11 cellular contexts compared by ENCODE assay signal in the genomic region with DNA sequence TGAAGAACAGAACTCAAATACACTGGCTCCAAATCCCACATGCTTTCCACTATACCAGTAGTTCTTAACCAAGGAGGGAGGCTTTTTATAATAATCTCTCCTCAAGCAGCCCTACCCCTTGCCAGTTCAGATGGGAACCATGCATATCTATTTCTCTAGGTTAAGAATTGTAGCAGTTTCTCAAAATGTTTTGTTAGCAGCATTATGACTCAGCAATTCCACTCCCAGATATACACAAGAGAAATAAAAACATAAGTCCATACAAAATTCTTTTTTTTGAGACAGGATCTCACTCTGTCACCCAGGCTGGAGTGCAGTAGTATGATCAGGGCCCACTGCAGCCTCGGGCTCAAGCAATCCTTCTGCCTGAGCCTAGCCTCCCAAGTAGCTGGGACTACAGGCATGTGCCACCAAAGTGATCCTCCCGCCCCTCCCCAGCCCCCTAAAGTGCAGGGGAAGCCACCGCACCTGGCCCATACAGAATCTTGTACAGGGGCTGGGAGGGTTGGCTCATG. TPM values are rescaled to one million over a fixed set of nuclear protein-coding genes. Genes with fewer than 3 reads are reported as not detected.
DNase-seq lines count a peak whose midpoint lies in the region; ATAC-seq and TF ChIP-seq lines count a peak whose summit lies in the region.
"Had no signal": no experiment of that assay in that cellular context is flagged by ENCODE, and none has a peak within 500 bp of the region (broad histone marks: within the 10 kb centered on the region; RNA-seq: fewer than 3 reads in every experiment).

No MANE protein-coding gene starts in this region.

- ATAC-seq in HCT116, result no peak
- no peak for ATAC-seq in GM21576 (IDR thresholded peaks at IDR 0.05; ENCODE audit: unreplicated experiment)

- H3K4me1 ChIP-seq in A673 (ENCODE audit: insufficient read depth, low read length, poor library complexity, severe bottlenecking), result peaks cover 24% of the 10 kb centered on the region
- peaks cover 15 to 48% of the 10 kb centered on the region in 2 experiments for H3K4me1 ChIP-seq in HCT116 (ENCODE audit: control insufficient read depth in 1 of 2, insufficient read depth in 2 of 2, low read length in 2 of 2)
- peaks cover 8% of the 10 kb centered on the region for H3K4me1 ChIP-seq in mesenchymal stem cell (ENCODE audit: control insufficient read depth, insufficient read depth, low read depth, low read length)
- no peaks in the 10 kb centered on the region for H3K4me1 ChIP-seq in hepatocyte (ENCODE audit: insufficient read depth)

- CTCF ChIA-PET in A673 (lab: Charles Lee) (no interaction called here), HCT116 (lab: Charles Lee) (interaction anchor here (1.5 kb wide), 1 partner anchor 18 kb away, joined by 3 read pairs; the partner anchor contains the start of gene YWHAG)

- H3K4me3 ChIP-seq in A673 (ENCODE audit: low read depth, low read length, poor library complexity, severe bottlenecking) (no peak overlapping the region), HCT116 (replicated peaks in 1 of 2; ENCODE audit: low read depth in 1 of 2, low read length in 2 of 2) (no peak overlapping the region), astrocyte of the spinal cord (ENCODE audit: low read depth, low read length) (no peak overlapping the region), mesenchymal stem cell (ENCODE audit: insufficient read depth in 1 of 2, low read depth in 1 of 2, low read length in 2 of 2) (no peak overlapping the region), hepatocyte (no peak overlapping the region)
- H3K4me3 ChIP-seq: Peyer's patch had no signal

- H3K27ac ChIP-seq in A673 (ENCODE audit: low read depth, low read length, poor library complexity, severe bottlenecking), result peak overlapping the region; percentile 59
- H3K27ac ChIP-seq in HCT116 (ENCODE audit: low read depth, low read length), result peak overlapping the region; percentile 25; the same call in 1 of the 2 replicates
- peak overlapping the region; percentile 58 for H3K27ac ChIP-seq in mesenchymal stem cell (ENCODE audit: low read length, poor library complexity, severe bottlenecking)
- H3K27ac ChIP-seq in hepatocyte, result no peak overlapping the region
- H3K27ac ChIP-seq: Peyer's patch had no signal

- WGBS in mesenchymal stem cell, result 98% methylated on average over 3 of the region's 3 CpGs
- 100% methylated on average over 2 of the region's 3 CpGs for WGBS in hepatocyte (ENCODE audit: low lambda C conversion rate, missing lambda C conversion rate)

- H3K9ac ChIP-seq in HCT116 (ENCODE audit: low read length) (no peak overlapping the region), mesenchymal stem cell (ENCODE audit: low read length) (peak overlapping the region; percentile 71)

- no peaks in the 10 kb centered on the region for H3K79me1 ChIP-seq in mesenchymal stem cell (replicated peaks; ENCODE audit: low read length, poor library complexity, severe bottlenecking)

- peak overlapping the region; percentile 93 for H2BK15ac ChIP-seq in mesenchymal stem cell (ENCODE audit: low read depth, poor library complexity, severe bottlenecking)

- no peaks in the 10 kb centered on the region for H3K9me3 ChIP-seq in A673 (ENCODE audit: low read depth, low read length, poor library complexity, severe bottlenecking)
- H3K9me3 ChIP-seq in HCT116 (ENCODE audit: control insufficient read depth in 1 of 2, insufficient read depth in 1 of 2, low read depth in 1 of 2, low read length in 2 of 2), result no peaks in the 10 kb centered on the region
- H3K9me3 ChIP-seq in mesenchymal stem cell (ENCODE audit: control insufficient read depth, low read length), result no peaks in the 10 kb centered on the region
- no peaks in the 10 kb centered on the region for H3K9me3 ChIP-seq in hepatocyte (ENCODE audit: low read depth)
- H3K9me3 ChIP-seq: Peyer's patch had no signal

- H3K4me2 ChIP-seq in HCT116 (ENCODE audit: low read length), result no peak overlapping the region
- H3K4me2 ChIP-seq in mesenchymal stem cell (ENCODE audit: low read length, poor library complexity, severe bottlenecking), result no peak overlapping the region
- no peak overlapping the region for H3K4me2 ChIP-seq in hepatocyte

- H2BK5ac ChIP-seq in mesenchymal stem cell (ENCODE audit: low read depth, low read length, poor library complexity, severe bottlenecking), result no peak overlapping the region

- H3K36me3 ChIP-seq in A673 (ENCODE audit: insufficient read depth, low read length, poor library complexity, severe bottlenecking) (peaks cover 51% of the 10 kb centered on the region), HCT116 (ENCODE audit: control insufficient read depth in 1 of 2, insufficient read depth in 2 of 2, low read length in 2 of 2) (peaks cover 26 to 33% of the 10 kb centered on the region in 2 experiments; a peak in 3 of 4 replicates), mesenchymal stem cell (ENCODE audit: control insufficient read depth in 1 of 2, insufficient read depth in 2 of 2, low read depth in 1 of 2, low read length in 2 of 2) (peaks cover 17 to 80% of the 10 kb centered on the region in 2 experiments), hepatocyte (replicated peaks; ENCODE audit: insufficient read depth, low read depth) (no peaks in the 10 kb centered on the region)

- no peak overlapping the region for H2BK120ac ChIP-seq in mesenchymal stem cell (ENCODE audit: low read depth, low read length)

- no peak overlapping the region for H4K8ac ChIP-seq in mesenchymal stem cell (ENCODE audit: low read length)

- no TSS peak for BruUV-seq in A673 (replicated peaks; lab: Mats Ljungman, UMichigan)
- no TSS peak for BruUV-seq in HCT116 (replicated peaks; lab: Mats Ljungman, UMichigan)

- RAD21 ChIA-PET in HCT116 (lab: Charles Lee; ENCODE audit: low non-redundant PET in 1 of 2, low total read pairs in 2 of 2, uncharacterized antibody in 2 of 2, unreplicated experiment in 2 of 2), result no interaction called here

- TF ChIP-seq CTCF in A673 (conservative IDR thresholded peaks at IDR 0.05; ENCODE audit: low read depth, low read length) (no peak), HCT116 (IDR thresholded peaks at IDR 0.05 in 2 of 3, conservative IDR thresholded peaks at IDR 0.05 in 1 of 3; ENCODE audit: borderline replicate concordance in 1 of 3, insufficient read depth in 1 of 3, low read depth in 2 of 3, low read length in 2 of 3) (no peak), astrocyte of the spinal cord (IDR thresholded peaks at IDR 0.05; ENCODE audit: low read depth, low read length) (no peak), hepatocyte (IDR thresholded peaks at IDR 0.05; ENCODE audit: poor library complexity) (no peak)

- H4K20me1 ChIP-seq in HCT116 (ENCODE audit: insufficient read depth) (peaks cover 34% of the 10 kb centered on the region; the same call in 1 of the 2 replicates), hepatocyte (ENCODE audit: insufficient read depth, poor library complexity, severe bottlenecking) (peaks cover 86% of the 10 kb centered on the region)

- H3K18ac ChIP-seq in mesenchymal stem cell (ENCODE audit: low read depth in 1 of 2, low read length in 2 of 2), result no peak overlapping the region

- no peak overlapping the region for H3K23ac ChIP-seq in mesenchymal stem cell (ENCODE audit: low read length in 2 of 2)

- POLR2A ChIA-PET in A673 (lab: Charles Lee; ENCODE audit: low non-redundant PET), result no interaction called here
- POLR2A ChIA-PET in HCT116 (lab: Charles Lee), result no interaction called here

- H3K79me2 ChIP-seq in HCT116 (ENCODE audit: insufficient read depth, low read length) (peaks cover 100% of the 10 kb centered on the region), hepatocyte (peaks cover 98% of the 10 kb centered on the region)

- no peak overlapping the region for H3K14ac ChIP-seq in mesenchymal stem cell (ENCODE audit: low read length in 2 of 2)

- no peak for TF ChIP-seq RAD21 in HCT116 (IDR thresholded peaks at IDR 0.05; ENCODE audit: low read depth)

- H3K9me2 ChIP-seq in HCT116 (ENCODE audit: insufficient read depth) (no peaks in the 10 kb centered on the region), hepatocyte (replicated peaks; ENCODE audit: insufficient read depth) (no peaks in the 10 kb centered on the region)

- peak overlapping the region; percentile 73 for H4K91ac ChIP-seq in mesenchymal stem cell (ENCODE audit: low read length)

- DNase-seq in A673 (ENCODE audit: low spot score) (no peak), HCT116 (ENCODE audit: low read depth, low spot score) (no peak), astrocyte of the spinal cord (ENCODE audit: low read depth, low spot score) (peak; percentile 80), mesenchymal stem cell (peak; percentile 69), hepatocyte (ENCODE audit: low spot score) (no peak), DMS153 (lab: John Stamatoyannopoulos, UW) (no peak), DMS53 treated with DMSO at 0.1 percent for 48 hours (lab: John Stamatoyannopoulos, UW; ENCODE audit: unreplicated experiment) (no peak)
- DNase-seq: activated T-cell treated with anti-CD3 and anti-CD28 coated beads for 4 hours, DMS79, Peyer's patch had no signal

- no peak overlapping the region for H3K4ac ChIP-seq in mesenchymal stem cell (ENCODE audit: low read depth in 1 of 2, low read length in 2 of 2)

- no peak overlapping the region for H2AFZ ChIP-seq in HCT116 (ENCODE audit: low read depth, low read length, poor library complexity, severe bottlenecking)
- no peak overlapping the region for H2AFZ ChIP-seq in mesenchymal stem cell (ENCODE audit: low read depth, low read length)
- no peak overlapping the region for H2AFZ ChIP-seq in hepatocyte

- H2BK12ac ChIP-seq in mesenchymal stem cell (ENCODE audit: low read length in 2 of 2), result peak overlapping the region in 1 of 2 experiments; percentile 59

- intact Hi-C loops in A673 (cut with micrococcal nuclease; ENCODE audit: unreplicated experiment) (no loop called here), HCT116 (cut with micrococcal nuclease) (no loop called here)

- no peaks in the 10 kb centered on the region for H3K27me3 ChIP-seq in A673 (replicated peaks; ENCODE audit: insufficient read depth, low read depth, low read length, poor library complexity)
- no peaks in the 10 kb centered on the region for H3K27me3 ChIP-seq in HCT116 (ENCODE audit: insufficient read depth, low read length)
- H3K27me3 ChIP-seq in mesenchymal stem cell (ENCODE audit: control insufficient read depth in 1 of 2, insufficient read depth in 1 of 2, low read length in 2 of 2), result no peaks in the 10 kb centered on the region
- no peaks in the 10 kb centered on the region for H3K27me3 ChIP-seq in hepatocyte
- H3K27me3 ChIP-seq: Peyer's patch had no signal

- in situ Hi-C loops in astrocyte of the spinal cord (cut with HindIII; ENCODE audit: low sequenced_read_pairs), result no loop called here

- no peak overlapping the region for H2AK5ac ChIP-seq in mesenchymal stem cell (ENCODE audit: low read length, severe bottlenecking)

- no peak for TF ChIP-seq POLR2A in HCT116 (IDR thresholded peaks at IDR 0.05; ENCODE audit: borderline replicate concordance, extremely low read depth, insufficient read depth, insufficient read length)

RNA-seq across cellular contexts. Expression of gene YWHAG, which starts 18.1 kb away (rescaled TPM):
- 222 and 249 TPM in 2 replicates for total RNA-seq in A673 (2021)
- 170 TPM for total RNA-seq in HCT116 (2021; ENCODE audit: unreplicated experiment)
- polyA plus RNA-seq in HCT116 (2012), result 81.0 and 84.8 TPM in 2 replicates
- 106 TPM for polyA plus RNA-seq in mesenchymal stem cell (2013, experiment 1 of 2)
- 107 TPM for polyA plus RNA-seq in mesenchymal stem cell (2013, experiment 2 of 2)
- total RNA-seq in hepatocyte, result 106 and 117 TPM in 2 replicates
- 12.6 and 17.2 TPM in 2 replicates for polyA plus RNA-seq in hepatocyte

RNA-seq across cellular contexts. Expression of gene HSPB1, which starts 38.2 kb away (rescaled TPM):
- total RNA-seq in A673 (2021), result 354 and 375 TPM in 2 replicates
- total RNA-seq in HCT116 (2021; ENCODE audit: unreplicated experiment), result 524 TPM
- 568 and 601 TPM in 2 replicates for polyA plus RNA-seq in HCT116 (2012)
- 794 TPM for polyA plus RNA-seq in mesenchymal stem cell (2013, experiment 1 of 2)
- polyA plus RNA-seq in mesenchymal stem cell (2013, experiment 2 of 2), result 815 TPM
- total RNA-seq in hepatocyte, result 186 and 205 TPM in 2 replicates
- polyA plus RNA-seq in hepatocyte, result 1,525 and 1,553 TPM in 2 replicates

Comparison
In these comparisons a context has a peak if more than half of its experiments do, and no peak if none do; other contexts are left out.
1. DNase-seq: peak in astrocyte of the spinal cord (single experiment) and mesenchymal stem cell (single experiment); none in A673 (single experiment), HCT116 (single experiment), hepatocyte (single experiment), DMS153 (single experiment) and DMS53 treated with DMSO at 0.1 percent for 48 hours (single experiment).